8 cellular contexts compared by ENCODE assay signal in genomic region chr20:63215101-63216040, GRCh38. TPM values are rescaled to one million over a fixed set of nuclear protein-coding genes. Genes with fewer than 3 reads are reported as not detected.
A peak's percentile ranks its signal among the peaks of the same experiment; 100 is the strongest.
DNase-seq lines count a peak whose midpoint lies in the region; ATAC-seq and TF ChIP-seq lines count a peak whose summit lies in the region.

No MANE protein-coding gene starts in this region.

- H3K27me3 ChIP-seq in SJCRH30 (peaks cover 6% of the 10 kb centered on the region), mesenchymal stem cell (ENCODE audit: control insufficient read depth in 1 of 2, insufficient read depth in 1 of 2, low read length in 2 of 2) (peaks cover 11 to 16% of the 10 kb centered on the region in 2 experiments)

- peaks cover 16% of the 10 kb centered on the region for H3K36me3 Mint-ChIP-seq in type B pancreatic cell

- H2AK5ac ChIP-seq in mesenchymal stem cell (ENCODE audit: low read length, severe bottlenecking): no peak overlapping the region

- peak overlapping the region; percentile 67 for H2BK5ac ChIP-seq in mesenchymal stem cell (ENCODE audit: low read depth, low read length, poor library complexity, severe bottlenecking)

- TF ChIP-seq CTCF in type B pancreatic cell (conservative IDR thresholded peaks at IDR 0.05): peak; percentile 70

- H2BK12ac ChIP-seq in mesenchymal stem cell (ENCODE audit: low read length in 2 of 2): no peak overlapping the region

- H3K4me1 ChIP-seq in SJCRH30: peaks cover 21% of the 10 kb centered on the region
- peaks cover 28% of the 10 kb centered on the region for H3K4me1 ChIP-seq in mesenchymal stem cell (ENCODE audit: control insufficient read depth, insufficient read depth, low read depth, low read length)

- peak overlapping the region; percentile 90 for H3K27ac Mint-ChIP-seq in type B pancreatic cell

- H4K91ac ChIP-seq in mesenchymal stem cell (ENCODE audit: low read length): no peak overlapping the region

- peak overlapping the region; percentile 56 for H4K8ac ChIP-seq in mesenchymal stem cell (ENCODE audit: low read length)

- H3K23ac ChIP-seq in mesenchymal stem cell (ENCODE audit: low read length in 2 of 2): peak overlapping the region in 1 of 2 experiments; percentile 3

- no peak overlapping the region for H3K14ac ChIP-seq in mesenchymal stem cell (ENCODE audit: low read length in 2 of 2)

- H3K4ac ChIP-seq in mesenchymal stem cell (ENCODE audit: low read depth in 1 of 2, low read length in 2 of 2): peak overlapping the region; percentile 22 to 95

- peaks cover 8% of the 10 kb centered on the region for H3K79me1 ChIP-seq in mesenchymal stem cell (replicated peaks; ENCODE audit: low read length, poor library complexity, severe bottlenecking)

- peak overlapping the region; percentile 77 for H3K4me2 ChIP-seq in mesenchymal stem cell (ENCODE audit: low read length, poor library complexity, severe bottlenecking)

- ATAC-seq in GM18511 (IDR thresholded peaks at IDR 0.05; ENCODE audit: unreplicated experiment): peak; percentile 41
- peak; percentile 4 for ATAC-seq in HG03378 (IDR thresholded peaks at IDR 0.05; ENCODE audit: unreplicated experiment)

- peaks cover 42% of the 10 kb centered on the region for H3K4me1 Mint-ChIP-seq in type B pancreatic cell (ENCODE audit: unreplicated experiment)

- H3K4me3 ChIP-seq in SJCRH30 (peak overlapping the region; percentile 94), mesenchymal stem cell (ENCODE audit: insufficient read depth in 1 of 2, low read depth in 1 of 2, low read length in 2 of 2) (peak overlapping the region; percentile 87 to 91)

- H3K27ac ChIP-seq in SJCRH30 (peak overlapping the region; percentile 26; the same call in 1 of the 2 replicates), mesenchymal stem cell (ENCODE audit: low read length, poor library complexity, severe bottlenecking) (peak overlapping the region; percentile 29)

- H2AFZ ChIP-seq in mesenchymal stem cell (ENCODE audit: low read depth, low read length): no peak overlapping the region

- H3K18ac ChIP-seq in mesenchymal stem cell (ENCODE audit: low read depth in 1 of 2, low read length in 2 of 2): peak overlapping the region; percentile 61 to 65

- peak; percentile 24 for DNase-seq in CD1c-positive myeloid dendritic cell (ENCODE audit: extremely low spot score)
- peak; percentile 83 to 85 for DNase-seq in SJCRH30
- peak; percentile 42 to 63 for DNase-seq in dermis microvascular lymphatic vessel endothelial cell (ENCODE audit: low read depth in 2 of 2)
- peak; percentile 79 for DNase-seq in mesenchymal stem cell
- no peak for DNase-seq in type B pancreatic cell (ENCODE audit: extremely low spot score, unreplicated experiment)
- no peak for DNase-seq in cerebellar nuclear complex (lab: John Stamatoyannopoulos, UW)

- H3K36me3 ChIP-seq in SJCRH30 (peaks cover 46% of the 10 kb centered on the region), mesenchymal stem cell (ENCODE audit: control insufficient read depth in 1 of 2, insufficient read depth in 2 of 2, low read depth in 1 of 2, low read length in 2 of 2) (peaks cover 25 to 42% of the 10 kb centered on the region in 2 experiments)

- H3K27me3 Mint-ChIP-seq in type B pancreatic cell: peaks cover 6% of the 10 kb centered on the region

- H2BK15ac ChIP-seq in mesenchymal stem cell (ENCODE audit: low read depth, poor library complexity, severe bottlenecking): peak overlapping the region; percentile 35

- no peaks in the 10 kb centered on the region for H3K9me3 Mint-ChIP-seq in type B pancreatic cell

- H3K9me3 ChIP-seq in SJCRH30 (replicated peaks) (no peaks in the 10 kb centered on the region), mesenchymal stem cell (ENCODE audit: control insufficient read depth, low read length) (no peaks in the 10 kb centered on the region)

- peak overlapping the region; percentile 92 for H3K9ac ChIP-seq in mesenchymal stem cell (ENCODE audit: low read length)

- H2BK120ac ChIP-seq in mesenchymal stem cell (ENCODE audit: low read depth, low read length): peak overlapping the region; percentile 65

- H3K4me3 Mint-ChIP-seq in type B pancreatic cell: peak overlapping the region; percentile 99

- WGBS in mesenchymal stem cell: 2% methylated on average over 48 of the region's 81 CpGs

RNA-seq across cellular contexts. Expression of gene YTHDF1, which starts 0.6 kb away (rescaled TPM):
- 83.2 and 84.4 TPM in 2 replicates for total RNA-seq in SJCRH30 (2014; rRNA removed; shearing (Covaris generic))
- total RNA-seq in dermis microvascular lymphatic vessel endothelial cell (16.4 and 24.3 TPM in 2 replicates), type B pancreatic cell (ENCODE audit: low replicate concordance) (50.4 and 55.6 TPM in 2 replicates)
- 32.3 TPM for polyA plus RNA-seq in mesenchymal stem cell (2013, experiment 1 of 2)
- 32.4 TPM for polyA plus RNA-seq in mesenchymal stem cell (2013, experiment 2 of 2)

RNA-seq across cellular contexts. Expression of gene BIRC7, which starts 20.3 kb away (rescaled TPM):
- total RNA-seq in SJCRH30 (2014; rRNA removed; shearing (Covaris generic)): 0.10 TPM in 1 of 2 replicates, not detected in the other
- total RNA-seq in dermis microvascular lymphatic vessel endothelial cell (not detected in 2 replicates), type B pancreatic cell (ENCODE audit: low replicate concordance) (1.2 TPM in 1 of 2 replicates, not detected in the other)
- polyA plus RNA-seq in mesenchymal stem cell (2013, experiment 1 of 2): 1.6 TPM
- polyA plus RNA-seq in mesenchymal stem cell (2013, experiment 2 of 2): 1.5 TPM

RNA-seq across cellular contexts. Expression of gene NKAIN4, which starts 38.9 kb away (rescaled TPM):
- 15.5 and 16.4 TPM in 2 replicates for total RNA-seq in SJCRH30 (2014; rRNA removed; shearing (Covaris generic))
- total RNA-seq in dermis microvascular lymphatic vessel endothelial cell (not detected in 2 replicates), type B pancreatic cell (ENCODE audit: low replicate concordance) (6.5 and 10.2 TPM in 2 replicates)
- polyA plus RNA-seq in mesenchymal stem cell (2013, experiment 1 of 2): 0.10 TPM
- not detected for polyA plus RNA-seq in mesenchymal stem cell (2013, experiment 2 of 2)

RNA-seq across cellular contexts. Expression of gene ARFGAP1, which starts 57.2 kb away (rescaled TPM):
- 72.5 and 96.8 TPM in 2 replicates for total RNA-seq in SJCRH30 (2014; rRNA removed; shearing (Covaris generic))
- total RNA-seq in dermis microvascular lymphatic vessel endothelial cell (36.7 and 46.8 TPM in 2 replicates), type B pancreatic cell (ENCODE audit: low replicate concordance) (132 and 141 TPM in 2 replicates)
- polyA plus RNA-seq in mesenchymal stem cell (2013, experiment 1 of 2): 62.8 TPM
- 60.5 TPM for polyA plus RNA-seq in mesenchymal stem cell (2013, experiment 2 of 2)

Comparison
In these comparisons a context has a peak if more than half of its experiments do, and no peak if none do; other contexts are left out.
1. DNase-seq: peak in CD1c-positive myeloid dendritic cell (single experiment), SJCRH30 (2 of 2), dermis microvascular lymphatic vessel endothelial cell (2 of 2) and mesenchymal stem cell (single experiment); none in type B pancreatic cell (single experiment) and cerebellar nuclear complex (0 of 2).